ENCODE assay signal across 30 cellular contexts in the genomic region with DNA sequence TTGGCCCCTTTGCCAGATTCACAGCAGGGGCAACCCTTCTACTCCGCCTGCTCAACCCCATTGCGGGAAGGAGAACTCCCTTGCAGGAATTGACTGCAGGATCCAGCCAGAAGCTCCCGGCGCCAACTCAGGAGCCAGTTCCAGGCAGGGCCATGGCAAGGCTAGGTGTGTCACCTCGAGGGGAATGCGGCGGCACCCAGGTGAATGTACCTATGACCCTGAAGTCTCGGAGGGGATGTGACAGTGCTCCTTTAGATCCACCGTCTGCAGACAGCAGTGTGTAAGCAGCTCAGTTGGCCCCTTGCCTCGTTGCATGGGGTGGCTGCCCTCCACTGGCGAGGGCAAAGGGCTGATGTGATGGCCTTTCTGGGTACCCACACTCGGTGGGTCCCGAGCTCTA.
"Had no signal": no experiment of that assay in that cellular context is flagged by ENCODE, and none has a peak within 500 bp of the region (broad histone marks: within the 10 kb centered on the region; RNA-seq: fewer than 3 reads in every experiment).

No MANE protein-coding gene starts in this region.

- H3K27me3 ChIP-seq: adrenal gland, ascending aorta, cardiac muscle cell had no signal

- H3K27ac ChIP-seq: adrenal gland, ascending aorta, cardiac muscle cell, VCaP had no signal

- H3K9me3 ChIP-seq: adrenal gland, ascending aorta had no signal

- H3K4me3 ChIP-seq: adrenal gland, ascending aorta, cardiac muscle cell had no signal

- DNase-seq: activated B cell treated with CpG ODN at 0.5 μM for 24 hours; activated CD4-positive, alpha-beta memory T cell treated with anti-CD3 and anti-CD28 coated beads for 36 hours; activated CD4-positive, alpha-beta T cell treated with anti-CD3 and anti-CD28 coated beads for 4 hours; activated CD4-positive, alpha-beta T cell treated with anti-CD3 and anti-CD28 coated beads, Interleukin-2, amount 10 ng/mL, durations not matched to agents 24 days and 14 days; activated CD4-positive, alpha-beta T cell treated with anti-CD3 and anti-CD28 coated beads, Interleukin-2, amount 50 U/mL, for 1 hour; activated CD4-positive, alpha-beta T cell treated with anti-CD3 and anti-CD28 coated beads, Interleukin-2, amount 50 U/mL, for 4 hours; activated CD4-positive, CD25-positive, alpha-beta regulatory T cell treated with anti-CD3 and anti-CD28 coated beads, Interleukin-2, amount 50 U/mL, for 72 hours; activated CD8-positive, alpha-beta memory T cell treated with anti-CD3 and anti-CD28 coated beads, Interleukin-2, amount 50 U/mL, for 4 hours; activated CD8-positive, alpha-beta T cell treated with anti-CD3 and anti-CD28 coated beads for 36 hours; activated gamma-delta T cell treated with Interleukin-2 at 50 U/mL for 16 hours; activated naive CD4-positive, alpha-beta T cell; activated naive CD4-positive, alpha-beta T cell treated with anti-CD3 and anti-CD28 coated beads for 36 hours; activated naive CD4-positive, alpha-beta T cell treated with anti-CD3 and anti-CD28 coated beads, Interleukin-2, amount 50 U/mL, for 16 hours; activated naive CD8-positive, alpha-beta T cell treated with anti-CD3 and anti-CD28 coated beads for 36 hours; activated T-cell treated with anti-CD3 and anti-CD28 coated beads for 4 hours; activated T-cell treated with anti-CD3 and anti-CD28 coated beads, Interleukin-2, amount 50 U/mL, for 1 hour; activated T-cell treated with anti-CD3 and anti-CD28 coated beads, Interleukin-2, amount 50 U/mL, for 4 hours; activated T-cell treated with anti-CD3 and anti-CD28 coated beads, Interleukin-2, amount 50 U/mL, for 72 hours; adrenal gland; amniotic stem cell; caudate nucleus; SW 1271; T-helper 1 cell; T-helper 2 cell; T-helper 9 cell had no signal

- H3K36me3 ChIP-seq: adrenal gland, ascending aorta, cardiac muscle cell had no signal

- H3K4me1 ChIP-seq: adrenal gland, ascending aorta had no signal

- FAIRE-seq: bronchial epithelial cell, TTC549 had no signal
